In the genomic region with DNA sequence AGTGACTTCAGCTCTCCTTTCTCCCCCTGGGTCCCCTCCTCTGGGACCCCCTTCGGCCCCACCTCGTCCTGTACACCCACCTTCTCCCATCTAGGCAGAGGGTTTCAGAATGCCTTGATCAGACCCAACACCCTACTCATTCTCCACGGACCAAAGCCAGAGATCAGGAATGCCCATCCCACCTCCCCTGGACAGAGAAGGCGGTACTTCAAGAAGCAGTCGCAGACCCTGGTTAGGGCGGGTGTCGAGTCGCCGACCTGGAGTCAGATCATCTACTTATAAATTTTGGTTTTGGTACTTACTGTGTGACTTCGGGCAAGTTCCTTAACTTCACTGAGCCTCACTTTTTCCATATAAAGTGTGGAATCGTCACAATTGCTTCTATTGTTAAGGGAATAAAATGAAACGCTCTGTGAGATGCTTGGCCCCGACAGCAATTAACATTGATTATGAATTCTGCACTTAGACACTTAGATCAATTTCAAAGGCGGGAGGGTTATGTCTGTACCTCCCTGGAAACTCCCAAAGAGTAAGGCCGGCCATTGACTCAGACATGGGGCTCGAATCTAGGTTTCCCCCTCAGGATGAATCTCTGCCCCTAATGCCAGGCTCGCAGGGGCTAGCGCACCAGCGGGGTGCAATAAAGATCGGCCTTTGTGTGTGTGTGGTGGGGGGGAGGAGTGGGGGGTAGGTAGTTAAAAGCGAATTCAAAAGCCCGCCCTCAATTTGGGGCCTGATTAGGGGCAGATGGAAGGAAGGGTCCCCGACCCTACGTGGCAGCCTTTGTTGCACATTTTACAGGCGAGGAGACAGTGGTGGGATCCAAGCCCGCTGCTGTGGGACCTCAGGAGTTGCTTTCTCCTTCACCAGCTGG, we compare ENCODE assay signal across 16 cellular contexts. TPM values are rescaled to one million over a fixed set of nuclear protein-coding genes. Genes with fewer than 3 reads are reported as not detected.
"Had no signal": no experiment of that assay in that cellular context is flagged by ENCODE, and none has a peak within 500 bp of the region (broad histone marks: within the 10 kb centered on the region; RNA-seq: fewer than 3 reads in every experiment).

No MANE protein-coding gene starts in this region.

- DNase-seq: activated B cell treated with CpG ODN at 0.5 μM for 24 hours; activated CD4-positive, alpha-beta T cell treated with anti-CD3 and anti-CD28 coated beads, Interleukin-2, amount 50 U/mL, for 1 hour; activated effector memory CD4-positive, alpha-beta T cell treated with Interleukin-2 at 50 U/mL for 16 hours; activated naive CD8-positive, alpha-beta T cell treated with anti-CD3 and anti-CD28 coated beads for 36 hours; activated T-cell treated with anti-CD3 and anti-CD28 coated beads, Interleukin-2, amount 50 U/mL, for 1 hour; foreskin melanocyte; left ventricle myocardium inferior; mesenchymal stem cell; nucleus accumbens; sigmoid colon; stimulated activated CD4-positive, alpha-beta T cell treated with anti-CD3 and anti-CD28 coated beads, Interleukin-12 subunit alpha, Interleukin-12 subunit beta, amount 100 ng/mL, for 4 hours; stimulated activated naive CD4-positive, alpha-beta T cell treated with Interleukin-2 at 50 U/mL for 16 hours had no signal

- H3K27ac ChIP-seq: ascending aorta, heart left ventricle, left ventricle myocardium inferior, sigmoid colon had no signal

- H3K27ac Mint-ChIP-seq: activated B cell treated with CpG ODN at 0.5 μM for 24 hours; activated naive CD8-positive, alpha-beta T cell treated with anti-CD3 and anti-CD28 coated beads for 36 hours had no signal

- H3K36me3 ChIP-seq: ascending aorta, sigmoid colon had no signal

- H3K4me3 ChIP-seq: ascending aorta, heart left ventricle, left ventricle myocardium inferior, sigmoid colon had no signal

- FAIRE-seq: keratinocyte had no signal

- H3K9me3 Mint-ChIP-seq: activated naive CD8-positive, alpha-beta T cell treated with anti-CD3 and anti-CD28 coated beads for 36 hours had no signal

- H3K9me3 ChIP-seq: ascending aorta, heart left ventricle, left ventricle myocardium inferior, sigmoid colon had no signal

- H3K4me3 Mint-ChIP-seq: activated B cell treated with CpG ODN at 0.5 μM for 24 hours; activated naive CD8-positive, alpha-beta T cell treated with anti-CD3 and anti-CD28 coated beads for 36 hours had no signal

- ATAC-seq: heart left ventricle had no signal

- H3K36me3 Mint-ChIP-seq: activated naive CD8-positive, alpha-beta T cell treated with anti-CD3 and anti-CD28 coated beads for 36 hours had no signal

RNA-seq across cellular contexts. Expression of gene MSX1, which starts 9.3 kb away (rescaled TPM):
- total RNA-seq: activated B cell treated with CpG ODN at 0.5 μM for 24 hours; T-helper 1 cell treated with Interleukin-12 subunit alpha and Interleukin-12 subunit beta and Interleukin-4 antibody, amounts not matched to agents 30 ng/mL and 1 ng/mL, for 36 hours had no signal
- polyA plus RNA-seq: keratinocyte had no signal
